In genomic region chr11:75283391-75283931, GRCh38 we compare ENCODE assay signal across 32 cellular contexts. TPM values are rescaled to one million over a fixed set of nuclear protein-coding genes. Genes with fewer than 3 reads are reported as not detected.
"Had no signal": no experiment of that assay in that cellular context is flagged by ENCODE, and none has a peak within 500 bp of the region (broad histone marks: within the 10 kb centered on the region; RNA-seq: fewer than 3 reads in every experiment).

No MANE protein-coding gene starts in this region.

- H3K27me3 Mint-ChIP-seq: activated CD4-positive, alpha-beta memory T cell treated with anti-CD3 and anti-CD28 coated beads for 36 hours; activated CD4-positive, alpha-beta T cell treated with anti-CD3 and anti-CD28 coated beads, Interleukin-2, amount 10 ng/mL, durations not matched to agents 24 days and 14 days; activated naive CD4-positive, alpha-beta T cell treated with anti-CD3 and anti-CD28 coated beads, Interleukin-2, amount 10 ng/mL, durations not matched to agents 7 days and 5 days; activated naive CD8-positive, alpha-beta T cell treated with anti-CD3 and anti-CD28 coated beads, Interleukin-2, amount 10 ng/mL, durations not matched to agents 7 days and 5 days; activated T-cell treated with anti-CD3 and anti-CD28 coated beads, Interleukin-2, amount 50 U/mL, for 24 hours; brain; T-helper 17 cell had no signal

- H2AFZ ChIP-seq: parathyroid adenoma had no signal

- H3K4me1 ChIP-seq: ascending aorta, colonic mucosa, psoas muscle had no signal

- H3K9ac ChIP-seq: parathyroid adenoma had no signal

- H3K4me1 Mint-ChIP-seq: nephron had no signal

- H3K36me3 ChIP-seq: cardiac muscle cell had no signal

- H3K36me3 Mint-ChIP-seq: activated naive CD4-positive, alpha-beta T cell treated with anti-CD3 and anti-CD28 coated beads, Interleukin-2, amount 10 ng/mL, durations not matched to agents 7 days and 5 days had no signal

- H3K4me3 ChIP-seq: ascending aorta, cardiac muscle cell, colonic mucosa, esophagus squamous epithelium, lung, psoas muscle, thoracic aorta had no signal

- H3K9me3 ChIP-seq: ascending aorta, colonic mucosa, esophagus squamous epithelium, psoas muscle, thoracic aorta had no signal

- H3K79me2 ChIP-seq: parathyroid adenoma had no signal

- DNase-seq: activated CD4-positive, alpha-beta memory T cell treated with anti-CD3 and anti-CD28 coated beads for 36 hours; activated CD4-positive, alpha-beta T cell treated with anti-CD3 and anti-CD28 coated beads, Interleukin-2, amount 10 ng/mL, durations not matched to agents 24 days and 14 days; activated CD8-positive, alpha-beta memory T cell treated with anti-CD3 and anti-CD28 coated beads, Interleukin-2, amount 50 U/mL, for 48 hours; activated gamma-delta T cell; activated naive CD4-positive, alpha-beta T cell treated with anti-CD3 and anti-CD28 coated beads, Interleukin-2, amount 10 ng/mL, durations not matched to agents 7 days and 5 days; activated naive CD8-positive, alpha-beta T cell treated with anti-CD3 and anti-CD28 coated beads, Interleukin-2, amount 10 ng/mL, durations not matched to agents 7 days and 5 days; activated T-cell treated with anti-CD3 and anti-CD28 coated beads, Interleukin-2, amount 50 U/mL, for 24 hours; cerebellar nuclear complex; colonic mucosa; effector CD8-positive, alpha-beta T cell; esophagus squamous epithelium; stimulated activated CD4-positive, alpha-beta T cell treated with anti-CD3 and anti-CD28 coated beads, Interleukin-15, amount 100 ng/mL, for 24 hours; stimulated activated CD4-positive, alpha-beta T cell treated with anti-CD3 and anti-CD28 coated beads, Interleukin-2, amount 100 ng/mL, for 24 hours; stimulated activated naive CD4-positive, alpha-beta T cell; SW 1271; T-helper 17 cell; T1000; trophoblast cell; WERI-Rb-1 had no signal

- H3K4me3 Mint-ChIP-seq: activated CD4-positive, alpha-beta memory T cell treated with anti-CD3 and anti-CD28 coated beads for 36 hours; activated CD4-positive, alpha-beta T cell treated with anti-CD3 and anti-CD28 coated beads, Interleukin-2, amount 10 ng/mL, durations not matched to agents 24 days and 14 days; activated naive CD4-positive, alpha-beta T cell treated with anti-CD3 and anti-CD28 coated beads, Interleukin-2, amount 10 ng/mL, durations not matched to agents 7 days and 5 days; activated naive CD8-positive, alpha-beta T cell treated with anti-CD3 and anti-CD28 coated beads, Interleukin-2, amount 10 ng/mL, durations not matched to agents 7 days and 5 days; activated T-cell treated with anti-CD3 and anti-CD28 coated beads, Interleukin-2, amount 50 U/mL, for 24 hours; brain; nephron; T-helper 17 cell had no signal

- ATAC-seq: activated CD4-positive, CD25-positive, alpha-beta regulatory T cell treated with anti-CD3 and anti-CD28 coated beads, Interleukin-2, amount 50 U/mL, for 24 hours; left lobe of liver; psoas muscle; T-helper 17 cell had no signal

- H3K27me3 ChIP-seq: ascending aorta, cardiac muscle cell, colonic mucosa, esophagus squamous epithelium had no signal

- H3K9me3 Mint-ChIP-seq: activated CD4-positive, alpha-beta memory T cell treated with anti-CD3 and anti-CD28 coated beads for 36 hours; activated CD4-positive, alpha-beta T cell treated with anti-CD3 and anti-CD28 coated beads, Interleukin-2, amount 10 ng/mL, durations not matched to agents 24 days and 14 days; activated naive CD4-positive, alpha-beta T cell treated with anti-CD3 and anti-CD28 coated beads, Interleukin-2, amount 10 ng/mL, durations not matched to agents 7 days and 5 days; activated naive CD8-positive, alpha-beta T cell treated with anti-CD3 and anti-CD28 coated beads, Interleukin-2, amount 10 ng/mL, durations not matched to agents 7 days and 5 days; activated T-cell treated with anti-CD3 and anti-CD28 coated beads, Interleukin-2, amount 50 U/mL, for 24 hours; brain; nephron had no signal

- H3K27ac ChIP-seq: ascending aorta, cardiac muscle cell, colonic mucosa, epithelial cell of prostate, esophagus squamous epithelium, parathyroid adenoma, psoas muscle, thoracic aorta, WERI-Rb-1 had no signal

- H3K27ac Mint-ChIP-seq: activated CD4-positive, alpha-beta T cell treated with anti-CD3 and anti-CD28 coated beads, Interleukin-2, amount 10 ng/mL, durations not matched to agents 24 days and 14 days; activated naive CD4-positive, alpha-beta T cell treated with anti-CD3 and anti-CD28 coated beads, Interleukin-2, amount 10 ng/mL, durations not matched to agents 7 days and 5 days; activated naive CD8-positive, alpha-beta T cell treated with anti-CD3 and anti-CD28 coated beads, Interleukin-2, amount 10 ng/mL, durations not matched to agents 7 days and 5 days; activated T-cell treated with anti-CD3 and anti-CD28 coated beads, Interleukin-2, amount 50 U/mL, for 24 hours; brain; nephron; T-helper 17 cell had no signal

RNA-seq across cellular contexts. Expression of gene TPBGL, which starts 42.9 kb away (rescaled TPM):
- total RNA-seq: ascending aorta, frontal cortex, left lobe of liver had no signal
- polyA plus RNA-seq: keratinocyte had no signal
